2 cellular contexts compared by ENCODE assay signal in the genomic region with DNA sequence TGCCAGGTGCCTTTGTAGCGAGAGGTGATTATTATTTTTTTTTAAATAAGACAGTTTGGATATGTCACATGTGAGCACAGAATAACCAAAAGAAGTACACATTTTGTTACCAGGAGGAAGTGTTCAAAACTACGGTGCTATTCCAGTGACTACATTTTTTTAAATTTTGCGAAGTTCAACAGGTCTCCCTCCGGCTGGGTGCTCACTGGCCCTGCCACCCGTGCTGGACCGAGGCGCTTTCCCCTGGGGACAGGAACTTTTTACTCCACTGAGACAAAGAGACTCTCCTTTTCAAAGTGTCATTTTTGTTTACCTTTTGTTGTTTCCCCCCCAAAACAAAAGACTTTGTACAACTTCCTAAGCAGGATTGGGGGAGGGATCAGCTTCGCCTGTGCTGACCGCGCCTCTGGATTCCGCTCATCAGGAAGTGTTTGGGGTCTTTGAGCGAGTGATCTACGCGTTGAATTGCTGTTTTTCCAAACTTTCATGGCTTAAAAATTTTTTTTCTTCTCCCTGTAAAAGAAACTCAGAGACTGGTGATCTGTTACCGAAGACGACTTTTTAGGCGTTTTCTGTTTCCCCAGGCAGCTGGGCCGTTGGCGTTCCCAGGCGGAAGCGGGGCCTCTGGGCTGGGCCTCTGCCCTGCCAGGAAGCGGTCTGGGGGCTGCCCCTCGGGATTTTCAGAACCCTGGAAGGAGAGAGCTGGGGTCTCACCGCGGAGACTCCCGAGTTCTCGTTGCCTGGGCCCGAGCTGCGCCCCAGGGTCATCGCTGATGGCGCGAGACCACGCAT.
TF ChIP-seq lines count a peak whose summit lies in the region.

No MANE protein-coding gene starts in this region.

TF ChIP-seq in HEK293, 187 proteins besides CTCF, POLR2A, EP300 and RAD21:
- TF ChIP-seq BCL6B (tag by site-specific recombination; IDR thresholded peaks at IDR 0.05) (no peak), SCRT2 (tag by site-specific recombination; IDR thresholded peaks at IDR 0.05) (peak; percentile 43; the same call in 1 of the 2 replicates)

TF ChIP-seq in H1, 55 proteins besides CTCF, POLR2A, EP300 and RAD21:
- TF ChIP-seq, protein P1, sequence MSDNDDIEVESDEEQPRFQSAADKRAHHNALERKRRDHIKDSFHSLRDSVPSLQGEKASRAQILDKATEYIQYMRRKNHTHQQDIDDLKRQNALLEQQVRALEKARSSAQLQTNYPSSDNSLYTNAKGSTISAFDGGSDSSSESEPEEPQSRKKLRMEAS (IDR thresholded peaks at IDR 0.05) = no peak
- TF ChIP-seq CBX5 (IDR thresholded peaks at IDR 0.05; ENCODE audit: low read depth, low read length) = no peak
- peak; percentile 78 for TF ChIP-seq CBX8 (IDR thresholded peaks at IDR 0.05; ENCODE audit: borderline replicate concordance, low read depth, low read length)
- no peak for TF ChIP-seq BACH1 (IDR thresholded peaks at IDR 0.05; ENCODE audit: low read length)
- peak; percentile 84 for TF ChIP-seq EZH2 (IDR thresholded peaks at IDR 0.05; ENCODE audit: low read depth, low read length, severe bottlenecking)
- no peak for TF ChIP-seq NRF1 (IDR thresholded peaks at IDR 0.05; ENCODE audit: low read depth, low read length)
- TF ChIP-seq RNF2 (IDR thresholded peaks at IDR 0.05; ENCODE audit: borderline replicate concordance, low read depth, low read length, missing control alignments, poor library complexity, severe bottlenecking) = peak; percentile 99
- TF ChIP-seq, protein P2, sequence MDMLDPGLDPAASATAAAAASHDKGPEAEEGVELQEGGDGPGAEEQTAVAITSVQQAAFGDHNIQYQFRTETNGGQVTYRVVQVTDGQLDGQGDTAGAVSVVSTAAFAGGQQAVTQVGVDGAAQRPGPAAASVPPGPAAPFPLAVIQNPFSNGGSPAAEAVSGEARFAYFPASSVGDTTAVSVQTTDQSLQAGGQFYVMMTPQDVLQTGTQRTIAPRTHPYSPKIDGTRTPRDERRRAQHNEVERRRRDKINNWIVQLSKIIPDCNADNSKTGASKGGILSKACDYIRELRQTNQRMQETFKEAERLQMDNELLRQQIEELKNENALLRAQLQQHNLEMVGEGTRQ (IDR thresholded peaks at IDR 0.05; ENCODE audit: low read length) = no peak
- no peak for TF ChIP-seq BRCA1 (IDR thresholded peaks at IDR 0.05; ENCODE audit: low read depth, low read length)
- TF ChIP-seq SUZ12 (IDR thresholded peaks at IDR 0.05; ENCODE audit: low read length) = peak; percentile 83
